In genomic region chr11:72623052-72623451, GRCh38 we compare ENCODE assay signal across 1 cellular context.
TF ChIP-seq lines count a peak whose summit lies in the region.

No MANE protein-coding gene starts in this region.

TF ChIP-seq in HEK293, 187 proteins besides CTCF, POLR2A, EP300 and RAD21:
- TF ChIP-seq, protein P1, sequence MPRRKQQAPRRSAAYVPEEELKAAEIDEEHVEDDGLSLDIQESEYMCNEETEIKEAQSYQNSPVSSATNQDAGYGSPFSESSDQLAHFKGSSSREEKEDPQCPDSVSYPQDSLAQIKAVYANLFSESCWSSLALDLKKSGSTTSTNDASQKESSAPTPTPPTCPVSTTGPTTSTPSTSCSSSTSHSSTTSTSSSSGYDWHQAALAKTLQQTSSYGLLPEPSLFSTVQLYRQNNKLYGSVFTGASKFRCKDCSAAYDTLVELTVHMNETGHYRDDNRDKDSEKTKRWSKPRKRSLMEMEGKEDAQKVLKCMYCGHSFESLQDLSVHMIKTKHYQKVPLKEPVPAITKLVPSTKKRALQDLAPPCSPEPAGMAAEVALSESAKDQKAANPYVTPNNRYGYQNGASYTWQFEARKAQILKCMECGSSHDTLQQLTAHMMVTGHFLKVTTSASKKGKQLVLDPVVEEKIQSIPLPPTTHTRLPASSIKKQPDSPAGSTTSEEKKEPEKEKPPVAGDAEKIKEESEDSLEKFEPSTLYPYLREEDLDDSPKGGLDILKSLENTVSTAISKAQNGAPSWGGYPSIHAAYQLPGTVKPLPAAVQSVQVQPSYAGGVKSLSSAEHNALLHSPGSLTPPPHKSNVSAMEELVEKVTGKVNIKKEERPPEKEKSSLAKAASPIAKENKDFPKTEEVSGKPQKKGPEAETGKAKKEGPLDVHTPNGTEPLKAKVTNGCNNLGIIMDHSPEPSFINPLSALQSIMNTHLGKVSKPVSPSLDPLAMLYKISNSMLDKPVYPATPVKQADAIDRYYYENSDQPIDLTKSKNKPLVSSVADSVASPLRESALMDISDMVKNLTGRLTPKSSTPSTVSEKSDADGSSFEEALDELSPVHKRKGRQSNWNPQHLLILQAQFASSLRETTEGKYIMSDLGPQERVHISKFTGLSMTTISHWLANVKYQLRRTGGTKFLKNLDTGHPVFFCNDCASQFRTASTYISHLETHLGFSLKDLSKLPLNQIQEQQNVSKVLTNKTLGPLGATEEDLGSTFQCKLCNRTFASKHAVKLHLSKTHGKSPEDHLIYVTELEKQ (tag by site-specific recombination; IDR thresholded peaks at IDR 0.05; ENCODE audit: borderline replicate concordance) = no peak
- TF ChIP-seq ZNF292 (tag by site-specific recombination; IDR thresholded peaks at IDR 0.05; ENCODE audit: borderline replicate concordance, low read depth) = no peak
- TF ChIP-seq ZSCAN16 (tag by site-specific recombination; IDR thresholded peaks at IDR 0.05) = no peak
- TF ChIP-seq ZNF223 (tag by site-specific recombination; IDR thresholded peaks at IDR 0.05) = no peak
- no peak for TF ChIP-seq PATZ1 (tag by site-specific recombination; IDR thresholded peaks at IDR 0.05)
- peak; percentile 52; the same call in 1 of the 2 replicates for TF ChIP-seq ZFHX2 (tag by site-specific recombination; conservative IDR thresholded peaks at IDR 0.05)
- TF ChIP-seq, protein P2, sequence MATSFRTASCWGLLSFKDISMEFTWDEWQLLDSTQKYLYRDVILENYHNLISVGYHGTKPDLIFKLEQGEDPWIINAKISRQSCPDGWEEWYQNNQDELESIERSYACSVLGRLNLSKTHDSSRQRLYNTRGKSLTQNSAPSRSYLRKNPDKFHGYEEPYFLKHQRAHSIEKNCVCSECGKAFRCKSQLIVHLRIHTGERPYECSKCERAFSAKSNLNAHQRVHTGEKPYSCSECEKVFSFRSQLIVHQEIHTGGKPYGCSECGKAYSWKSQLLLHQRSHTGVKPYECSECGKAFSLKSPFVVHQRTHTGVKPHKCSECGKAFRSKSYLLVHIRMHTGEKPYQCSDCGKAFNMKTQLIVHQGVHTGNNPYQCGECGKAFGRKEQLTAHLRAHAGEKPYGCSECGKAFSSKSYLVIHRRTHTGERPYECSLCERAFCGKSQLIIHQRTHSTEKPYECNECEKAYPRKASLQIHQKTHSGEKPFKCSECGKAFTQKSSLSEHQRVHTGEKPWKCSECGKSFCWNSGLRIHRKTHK (tag by site-specific recombination; IDR thresholded peaks at IDR 0.05) = no peak
- peak; percentile 61; the same call in 1 of the 2 replicates for TF ChIP-seq EGR2 (tag by site-specific recombination; IDR thresholded peaks at IDR 0.05; ENCODE audit: low read depth)
- no peak for TF ChIP-seq ZNF174 (tag by site-specific recombination; IDR thresholded peaks at IDR 0.05)
- no peak for TF ChIP-seq PRDM2 (tag by site-specific recombination; IDR thresholded peaks at IDR 0.05; ENCODE audit: borderline replicate concordance)
- TF ChIP-seq GLI2 (tag by site-specific recombination; IDR thresholded peaks at IDR 0.05; ENCODE audit: borderline replicate concordance, low read depth) = no peak
